ENCODE assay signal across 17 cellular contexts in genomic region chr20:31653573-31653972, GRCh38. TPM values are rescaled to one million over a fixed set of nuclear protein-coding genes. Genes with fewer than 3 reads are reported as not detected.
DNase-seq lines count a peak whose midpoint lies in the region; ATAC-seq and TF ChIP-seq lines count a peak whose summit lies in the region.
"Had no signal": no experiment of that assay in that cellular context is flagged by ENCODE, and none has a peak within 500 bp of the region (broad histone marks: within the 10 kb centered on the region; RNA-seq: fewer than 3 reads in every experiment).

No MANE protein-coding gene starts in this region.

- no peak overlapping the region for H3K9ac ChIP-seq in IMR-90 (ENCODE audit: low read depth, low read length)
- no peak overlapping the region for H3K9ac ChIP-seq in SK-N-SH

- H2AK5ac ChIP-seq in IMR-90 (ENCODE audit: low read depth, low read length): no peak overlapping the region; the same call in 1 of the 2 replicates

- H3K4me2 ChIP-seq in IMR-90 (ENCODE audit: low read depth, low read length) (no peak overlapping the region), SK-N-SH (peak overlapping the region; percentile 37; the same call in 1 of the 2 replicates), hepatocyte (no peak overlapping the region)

- no peak overlapping the region for H3K4ac ChIP-seq in IMR-90 (ENCODE audit: low read depth, low read length)

- no peaks in the 10 kb centered on the region for H4K20me1 ChIP-seq in IMR-90 (ENCODE audit: insufficient read depth, low read length)
- no peaks in the 10 kb centered on the region for H4K20me1 ChIP-seq in SK-N-SH (ENCODE audit: insufficient read depth)
- no peaks in the 10 kb centered on the region for H4K20me1 ChIP-seq in hepatocyte (ENCODE audit: insufficient read depth, poor library complexity, severe bottlenecking)

- H2BK5ac ChIP-seq in IMR-90 (ENCODE audit: low read depth, low read length, poor library complexity, severe bottlenecking): no peak overlapping the region

- H3K4me1 ChIP-seq in IMR-90 (ENCODE audit: control insufficient read depth, insufficient read depth, low read length) (peaks cover 6% of the 10 kb centered on the region; the same call in 1 of the 2 replicates), SK-N-SH (ENCODE audit: control insufficient read depth in 1 of 2, insufficient read depth in 2 of 2, low read depth in 1 of 2, low read length in 1 of 2) (peaks cover 12 to 23% of the 10 kb centered on the region in 2 experiments; a peak in 3 of 4 replicates), hepatocyte (ENCODE audit: insufficient read depth) (no peaks in the 10 kb centered on the region), vagina (peaks cover 20% of the 10 kb centered on the region)

- TF ChIP-seq POLR2A in IMR-90 (IDR thresholded peaks at IDR 0.05; ENCODE audit: low read depth, low read length) (no peak), vagina (IDR thresholded peaks at IDR 0.05) (no peak)

- POLR2A ChIA-PET in IMR-90 (lab: Charles Lee; ENCODE audit: unreplicated experiment): no interaction called here
- POLR2A ChIA-PET in SK-N-SH (lab: Yijun Ruan, JAX): interaction anchor here (1.0 to 1.1 kb wide), 2 partner anchors 15 to 70 kb away, joined by 4 to 5 read pairs; no protein-coding TSS in a partner anchor

- no peak overlapping the region for H4K5ac ChIP-seq in IMR-90 (ENCODE audit: low read depth, low read length)

- no peak overlapping the region for H3K18ac ChIP-seq in IMR-90 (ENCODE audit: low read depth, low read length)

- in situ Hi-C loops in IMR-90 (cut with MboI; ENCODE audit: low sequenced_read_pairs): no loop called here

- no peak for TF ChIP-seq RAD21 in IMR-90 (IDR thresholded peaks at IDR 0.05; ENCODE audit: low read length)
- TF ChIP-seq RAD21 in SK-N-SH (IDR thresholded peaks at IDR 0.05; ENCODE audit: low read length): no peak

- no peaks in the 10 kb centered on the region for H3K9me3 ChIP-seq in IMR-90 (ENCODE audit: control insufficient read depth, insufficient read depth, low read length)
- no peaks in the 10 kb centered on the region for H3K9me3 ChIP-seq in SK-N-SH
- H3K9me3 ChIP-seq in hepatocyte (ENCODE audit: low read depth): no peaks in the 10 kb centered on the region
- H3K9me3 ChIP-seq in vagina: no peaks in the 10 kb centered on the region

- H3K4me3 ChIP-seq in IMR-90 (ENCODE audit: insufficient read depth, low read depth, low read length): no peak overlapping the region
- H3K4me3 ChIP-seq in SK-N-SH (ENCODE audit: low read depth in 2 of 2, low read length in 1 of 2): no peak overlapping the region
- no peak overlapping the region for H3K4me3 ChIP-seq in hepatocyte
- no peak overlapping the region for H3K4me3 ChIP-seq in vagina

- H3K79me2 ChIP-seq in SK-N-SH (ENCODE audit: insufficient read depth) (no peaks in the 10 kb centered on the region), hepatocyte (no peaks in the 10 kb centered on the region)

- no peak overlapping the region for H4K91ac ChIP-seq in IMR-90 (ENCODE audit: insufficient read depth, low read depth, low read length)

- WGBS in IMR-90 (ENCODE audit: extremely low coverage in 2 of 2, insufficient read length in 1 of 2), 2 experiments: 100% methylated on average over 1 of the region's 5 CpGs; no CpG with 5 or more reads in 1 of the 2 experiments
- WGBS in SK-N-SH (ENCODE audit: low lambda C conversion rate): 32% methylated on average over 5 of the region's 5 CpGs
- WGBS in hepatocyte (ENCODE audit: low lambda C conversion rate, missing lambda C conversion rate): 67% methylated on average over 5 of the region's 5 CpGs

- TF ChIP-seq CTCF in C4-2B (conservative IDR thresholded peaks at IDR 0.05) (no peak), IMR-90 (conservative IDR thresholded peaks at IDR 0.05; ENCODE audit: low read depth, low read length) (no peak), SK-N-SH (IDR thresholded peaks at IDR 0.05) (no peak), hepatocyte (IDR thresholded peaks at IDR 0.05; ENCODE audit: poor library complexity) (no peak), vagina (IDR thresholded peaks at IDR 0.05) (no peak)

- H2BK15ac ChIP-seq in IMR-90 (ENCODE audit: low read depth, low read length): no peak overlapping the region

- peaks cover 13% of the 10 kb centered on the region for H3F3A ChIP-seq in SK-N-SH (replicated peaks; ENCODE audit: insufficient read depth)

- intact Hi-C loops in IMR-90 (cut with micrococcal nuclease) (no loop called here), vagina (cut with DNase I) (no loop called here)

- no peaks in the 10 kb centered on the region for H3K9me2 ChIP-seq in SK-N-SH
- H3K9me2 ChIP-seq in hepatocyte (replicated peaks; ENCODE audit: insufficient read depth): no peaks in the 10 kb centered on the region

- CTCF ChIA-PET in IMR-90 (lab: Yijun Ruan, JAX): interaction anchor here (0.7 to 1.4 kb wide), 2 partner anchors 12 to 74 kb away, joined by 4 to 5 read pairs; no protein-coding TSS in a partner anchor
- CTCF ChIA-PET in SK-N-SH (lab: Yijun Ruan, JAX): interaction anchor here (1.0 to 16.4 kb wide), 8 partner anchors 8 to 93 kb away, joined by 5 to 288 read pairs (median 20); partner anchors contain the start of genes BCL2L1 and COX4I2

- no peaks in the 10 kb centered on the region for H3K36me3 ChIP-seq in IMR-90 (ENCODE audit: control insufficient read depth, insufficient read depth, low read length)
- no peaks in the 10 kb centered on the region for H3K36me3 ChIP-seq in SK-N-SH (replicated peaks in 1 of 2; ENCODE audit: control insufficient read depth in 1 of 2, insufficient read depth in 2 of 2, low read length in 1 of 2)
- H3K36me3 ChIP-seq in hepatocyte (replicated peaks; ENCODE audit: insufficient read depth, low read depth): no peaks in the 10 kb centered on the region
- H3K36me3 ChIP-seq in vagina: no peaks in the 10 kb centered on the region

- H3K56ac ChIP-seq in IMR-90 (ENCODE audit: extremely low read depth, insufficient read depth, low read length): no peak overlapping the region

- H3K9me1 ChIP-seq in IMR-90 (ENCODE audit: insufficient read depth, low read length): peaks cover 4% of the 10 kb centered on the region

- H4K8ac ChIP-seq in IMR-90 (ENCODE audit: low read depth in 2 of 2, low read length in 2 of 2): no peak overlapping the region

- H2AK9ac ChIP-seq in IMR-90 (replicated peaks; ENCODE audit: low read depth, low read length, poor library complexity): no peak overlapping the region

- no peak for ATAC-seq in IMR-90 (ENCODE audit: low read depth)
- no peak for ATAC-seq in HG03442 (IDR thresholded peaks at IDR 0.05; ENCODE audit: unreplicated experiment)

- H3K27me3 ChIP-seq in IMR-90 (ENCODE audit: control insufficient read depth, insufficient read depth, low read length): no peaks in the 10 kb centered on the region
- H3K27me3 ChIP-seq in SK-N-SH (ENCODE audit: insufficient read depth): no peaks in the 10 kb centered on the region
- no peaks in the 10 kb centered on the region for H3K27me3 ChIP-seq in hepatocyte
- H3K27me3 ChIP-seq in vagina: no peaks in the 10 kb centered on the region

- H3K23ac ChIP-seq in IMR-90 (ENCODE audit: low read depth, low read length): peak overlapping the region; percentile 93; the same call in 1 of the 2 replicates

- no peak overlapping the region for H2BK120ac ChIP-seq in IMR-90 (ENCODE audit: low read depth, low read length)

- H2AFZ ChIP-seq in IMR-90 (replicated peaks; ENCODE audit: low read length, poor library complexity) (no peak overlapping the region), SK-N-SH (ENCODE audit: low read depth) (no peak overlapping the region), hepatocyte (no peak overlapping the region)

- no TSS peak for BruUV-seq in IMR-90 (replicated peaks; lab: Mats Ljungman, UMichigan)

- 0 out of 2 replicates have a peak overlapping the region, but pooled peaks have one; percentile 35 for H2BK20ac ChIP-seq in IMR-90 (ENCODE audit: low read depth, low read length)

- dilution Hi-C loops in IMR-90 (cut with HindIII; ENCODE audit: low sequenced_read_pairs, unreplicated experiment): no loop called here

- peak overlapping the region; percentile 47 for H3K27ac ChIP-seq in C4-2B
- H3K27ac ChIP-seq in IMR-90 (ENCODE audit: insufficient read depth, low read length): no peak overlapping the region
- peak overlapping the region in 1 of 2 experiments; percentile 74; a peak in 2 of 4 replicates for H3K27ac ChIP-seq in SK-N-SH (ENCODE audit: low read depth in 2 of 2, low read length in 1 of 2)
- peak overlapping the region; percentile 65 for H3K27ac ChIP-seq in hepatocyte
- H3K27ac ChIP-seq in vagina: no peak overlapping the region

- no peak for TF ChIP-seq EP300 in SK-N-SH (IDR thresholded peaks at IDR 0.05; ENCODE audit: borderline replicate concordance in 1 of 2, low read depth in 1 of 2, low read length in 1 of 2)

- DNase-seq in IMR-90 (no peak), SK-N-SH (no peak), hepatocyte (ENCODE audit: low spot score) (no peak), vagina (ENCODE audit: extremely low spot score in 2 of 2) (no peak), NCI-H1105 (lab: John Stamatoyannopoulos, UW) (no peak)
- DNase-seq: CD8-positive, alpha-beta memory T cell; Karpas-422; MM.1S; NCI-H187 treated with DMSO at 0.1 percent for 48 hours; NCI-H774; SIG-M5; T-helper 2 cell had no signal

- 0 out of 2 replicates have a peak overlapping the region, but pooled peaks have one; percentile 70 for H3K14ac ChIP-seq in IMR-90 (replicated peaks; ENCODE audit: low read depth, low read length)

- no peaks in the 10 kb centered on the region for H3K79me1 ChIP-seq in IMR-90 (ENCODE audit: low read depth in 1 of 2, low read length in 2 of 2)

TF ChIP-seq in IMR-90, 13 proteins besides CTCF, POLR2A, EP300 and RAD21 (continues in another document):
- TF ChIP-seq CHD1 (IDR thresholded peaks at IDR 0.05; ENCODE audit: low read depth, low read length): no peak

TF ChIP-seq in SK-N-SH, 30 proteins besides CTCF, POLR2A, EP300 and RAD21 (continues in another document):
- no peak for TF ChIP-seq ELF1 (IDR thresholded peaks at IDR 0.05)

RNA-seq across cellular contexts. Expression of gene COX4I2, which starts 15.9 kb away (rescaled TPM):
- not detected in 2 replicates for total RNA-seq in IMR-90 (2012; rRNA removed)
- polyA plus RNA-seq in IMR-90 (2012; rRNA removed): not detected in 2 replicates
- polyA plus RNA-seq in IMR-90 (2012; cell fraction: cytosol; rRNA removed): not detected in 2 replicates
- polyA plus RNA-seq in IMR-90 (2012; cell fraction: nucleus; rRNA removed; ENCODE audit: low replicate concordance): not detected in 2 replicates
- 0.21 TPM in 1 of 2 replicates, not detected in the other for polyA plus RNA-seq in SK-N-SH (2012; rRNA removed)
- polyA plus RNA-seq in SK-N-SH (2012; cell fraction: cytosol; rRNA removed): 0.39 TPM in 1 of 2 replicates, not detected in the other
- polyA plus RNA-seq in SK-N-SH (2012; cell fraction: nucleus; rRNA removed): not detected in 2 replicates
- total RNA-seq in hepatocyte: 0.68 and 3.6 TPM in 2 replicates
- polyA plus RNA-seq in hepatocyte: 0.37 and 3.3 TPM in 2 replicates
- 2.5 TPM for total RNA-seq in vagina
- total RNA-seq: CD8-positive, alpha-beta memory T cell; H1; HFFc6 had no signal
- polyA plus RNA-seq: BJ; CD8-positive, alpha-beta memory T cell had no signal

RNA-seq across cellular contexts. Expression of gene ID1, which starts 48.5 kb away (rescaled TPM):
- total RNA-seq in IMR-90 (2012; rRNA removed) (174 and 186 TPM in 2 replicates), hepatocyte (616 and 651 TPM in 2 replicates), vagina (1,190 TPM)
- polyA plus RNA-seq in IMR-90 (2012; rRNA removed) (148 and 156 TPM in 2 replicates), SK-N-SH (2012; rRNA removed) (324 and 493 TPM in 2 replicates), hepatocyte (310 and 388 TPM in 2 replicates)
- 283 and 402 TPM in 2 replicates for polyA plus RNA-seq in IMR-90 (2012; cell fraction: cytosol; rRNA removed)
- polyA plus RNA-seq in IMR-90 (2012; cell fraction: nucleus; rRNA removed; ENCODE audit: low replicate concordance): 740 and 930 TPM in 2 replicates
- 194 and 301 TPM in 2 replicates for polyA plus RNA-seq in SK-N-SH (2012; cell fraction: cytosol; rRNA removed)
- 945 and 1,537 TPM in 2 replicates for polyA plus RNA-seq in SK-N-SH (2012; cell fraction: nucleus; rRNA removed)

Comparison
In these comparisons a context has a peak if more than half of its experiments do, and no peak if none do; other contexts are left out.
1. H3K27ac ChIP-seq: peak in C4-2B (single experiment) and hepatocyte (single experiment); none in IMR-90 (single experiment) and vagina (single experiment).